Comparison of ENCODE assay signal across 34 cellular contexts in the genomic region with DNA sequence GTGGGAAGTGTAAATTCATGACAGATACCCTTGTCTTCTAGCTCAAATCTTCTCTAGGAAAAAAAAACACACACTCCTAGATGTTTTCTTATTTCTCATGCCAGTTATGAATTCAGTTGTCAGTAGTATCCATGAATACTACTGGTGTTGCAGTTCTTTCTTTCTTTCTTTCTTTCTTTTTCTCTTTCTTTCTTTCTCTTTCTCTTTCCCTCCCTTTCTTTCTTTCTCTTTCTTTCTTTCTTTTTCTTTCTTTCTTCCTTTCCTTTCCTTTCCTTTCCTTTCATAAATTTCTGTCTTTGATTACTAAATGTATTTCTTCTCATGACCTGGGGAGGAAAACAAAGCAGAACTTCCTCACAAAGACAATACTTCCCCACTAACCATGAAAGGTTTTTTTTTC.
"Had no signal": no experiment of that assay in that cellular context is flagged by ENCODE, and none has a peak within 500 bp of the region (broad histone marks: within the 10 kb centered on the region; RNA-seq: fewer than 3 reads in every experiment).

No MANE protein-coding gene starts in this region.

- H3K4me1 Mint-ChIP-seq: activated CD4-positive, alpha-beta T cell treated with anti-CD3 and anti-CD28 coated beads for 36 hours; activated CD4-positive, alpha-beta T cell treated with anti-CD3 and anti-CD28 coated beads, Interleukin-2, amount 10 ng/mL, durations not matched to agents 7 days and 5 days; activated CD8-positive, alpha-beta memory T cell treated with anti-CD3 and anti-CD28 coated beads, Interleukin-2, amount 10 ng/mL, durations not matched to agents 7 days and 5 days; activated naive CD4-positive, alpha-beta T cell treated with anti-CD3 and anti-CD28 coated beads, Interleukin-2, amount 10 ng/mL, durations not matched to agents 7 days and 5 days; activated naive CD8-positive, alpha-beta T cell treated with anti-CD3 and anti-CD28 coated beads for 36 hours had no signal

- H3K9me3 ChIP-seq: SJSA1, SK-N-SH had no signal

- DNase-seq: activated CD4-positive, alpha-beta memory T cell treated with anti-CD3 and anti-CD28 coated beads for 36 hours; activated CD4-positive, alpha-beta T cell treated with anti-CD3 and anti-CD28 coated beads for 36 hours; activated CD4-positive, alpha-beta T cell treated with anti-CD3 and anti-CD28 coated beads, Interleukin-2, amount 10 ng/mL, durations not matched to agents 7 days and 5 days; activated CD8-positive, alpha-beta memory T cell treated with anti-CD3 and anti-CD28 coated beads for 24 hours; activated CD8-positive, alpha-beta memory T cell treated with anti-CD3 and anti-CD28 coated beads, Interleukin-2, amount 10 ng/mL, durations not matched to agents 7 days and 5 days; activated CD8-positive, alpha-beta memory T cell treated with anti-CD3 and anti-CD28 coated beads, Interleukin-2, amount 50 U/mL, for 48 hours; activated effector memory CD4-positive, alpha-beta T cell treated with Interleukin-2 at 50 U/mL for 16 hours; activated naive CD4-positive, alpha-beta T cell treated with anti-CD3 and anti-CD28 coated beads, Interleukin-2, amount 10 ng/mL, durations not matched to agents 7 days and 5 days; activated naive CD8-positive, alpha-beta T cell treated with anti-CD3 and anti-CD28 coated beads for 36 hours; activated T-cell treated with anti-CD3 and anti-CD28 coated beads, Interleukin-2, amount 50 U/mL, for 48 hours; amniotic stem cell; aorta; brain microvascular endothelial cell; central memory CD4-positive, alpha-beta T cell; MM.1S; MV-4-11; NCI-H1092; NCI-H146; NCI-H187; NCI-H2029 treated with DMSO at 0.1 percent for 48 hours; NCI-H2107; NCI-H2171; NCI-H2227 treated with DMSO at 0.1 percent for 48 hours; NCI-H446; NCI-H510A treated with DMSO at 0.1 percent for 48 hours; NCI-H526 treated with DMSO at 0.1 percent for 48 hours; NCI-H82; SHP77 treated with DMSO at 0.1 percent for 48 hours; SK-N-SH had no signal

- H3K9me3 Mint-ChIP-seq: activated CD4-positive, alpha-beta T cell treated with anti-CD3 and anti-CD28 coated beads, Interleukin-2, amount 10 ng/mL, durations not matched to agents 7 days and 5 days had no signal

- ATAC-seq: activated CD4-positive, alpha-beta T cell treated with anti-CD3 and anti-CD28 coated beads for 36 hours; activated CD4-positive, CD25-positive, alpha-beta regulatory T cell treated with anti-CD3 and anti-CD28 coated beads, Interleukin-2, amount 50 U/mL, for 24 hours; activated CD8-positive, alpha-beta memory T cell treated with anti-CD3 and anti-CD28 coated beads, Interleukin-2, amount 10 ng/mL, durations not matched to agents 7 days and 5 days; Panc1 had no signal

- H3K9me2 ChIP-seq: SK-N-SH had no signal

- H3K4me2 ChIP-seq: SK-N-SH had no signal

- H3K27me3 ChIP-seq: brain microvascular endothelial cell, SJSA1 had no signal

- H3K27me3 Mint-ChIP-seq: activated CD4-positive, alpha-beta memory T cell treated with anti-CD3 and anti-CD28 coated beads for 36 hours; activated CD4-positive, alpha-beta T cell treated with anti-CD3 and anti-CD28 coated beads for 36 hours; activated CD4-positive, alpha-beta T cell treated with anti-CD3 and anti-CD28 coated beads, Interleukin-2, amount 10 ng/mL, durations not matched to agents 7 days and 5 days; activated CD8-positive, alpha-beta memory T cell treated with anti-CD3 and anti-CD28 coated beads, Interleukin-2, amount 10 ng/mL, durations not matched to agents 7 days and 5 days; activated naive CD4-positive, alpha-beta T cell treated with anti-CD3 and anti-CD28 coated beads, Interleukin-2, amount 10 ng/mL, durations not matched to agents 7 days and 5 days; activated naive CD8-positive, alpha-beta T cell treated with anti-CD3 and anti-CD28 coated beads for 36 hours had no signal

- H3K4me1 ChIP-seq: SJSA1 had no signal

- H3K9ac ChIP-seq: SK-N-SH had no signal

- H3K27ac ChIP-seq: brain microvascular endothelial cell, SJSA1 had no signal

- H3K36me3 Mint-ChIP-seq: activated CD4-positive, alpha-beta memory T cell treated with anti-CD3 and anti-CD28 coated beads for 36 hours; activated CD8-positive, alpha-beta memory T cell treated with anti-CD3 and anti-CD28 coated beads, Interleukin-2, amount 10 ng/mL, durations not matched to agents 7 days and 5 days; activated naive CD4-positive, alpha-beta T cell treated with anti-CD3 and anti-CD28 coated beads, Interleukin-2, amount 10 ng/mL, durations not matched to agents 7 days and 5 days; activated naive CD8-positive, alpha-beta T cell treated with anti-CD3 and anti-CD28 coated beads for 36 hours had no signal

- H3K27ac Mint-ChIP-seq: activated CD4-positive, alpha-beta memory T cell treated with anti-CD3 and anti-CD28 coated beads for 36 hours; activated CD4-positive, alpha-beta T cell treated with anti-CD3 and anti-CD28 coated beads for 36 hours; activated CD4-positive, alpha-beta T cell treated with anti-CD3 and anti-CD28 coated beads, Interleukin-2, amount 10 ng/mL, durations not matched to agents 7 days and 5 days; activated CD8-positive, alpha-beta memory T cell treated with anti-CD3 and anti-CD28 coated beads, Interleukin-2, amount 10 ng/mL, durations not matched to agents 7 days and 5 days; activated naive CD4-positive, alpha-beta T cell treated with anti-CD3 and anti-CD28 coated beads, Interleukin-2, amount 10 ng/mL, durations not matched to agents 7 days and 5 days; activated naive CD8-positive, alpha-beta T cell treated with anti-CD3 and anti-CD28 coated beads for 36 hours; T-helper 1 cell treated with Interleukin-12 subunit alpha and Interleukin-12 subunit beta and Interleukin-4 antibody, amounts not matched to agents 30 μg/mL and 1 μg/mL, for 36 hours; T-helper 2 cell treated with Interferon-gamma antibody and Interleukin-4, amounts not matched to agents 5 μg/mL and 100 μg/mL, for 36 hours had no signal

- H3K4me3 ChIP-seq: SJSA1 had no signal

- H3K36me3 ChIP-seq: brain microvascular endothelial cell, SJSA1 had no signal

- H3K4me3 Mint-ChIP-seq: activated CD4-positive, alpha-beta memory T cell treated with anti-CD3 and anti-CD28 coated beads for 36 hours; activated CD4-positive, alpha-beta T cell treated with anti-CD3 and anti-CD28 coated beads for 36 hours; activated CD4-positive, alpha-beta T cell treated with anti-CD3 and anti-CD28 coated beads, Interleukin-2, amount 10 ng/mL, durations not matched to agents 7 days and 5 days; activated CD8-positive, alpha-beta memory T cell treated with anti-CD3 and anti-CD28 coated beads, Interleukin-2, amount 10 ng/mL, durations not matched to agents 7 days and 5 days; activated naive CD4-positive, alpha-beta T cell treated with anti-CD3 and anti-CD28 coated beads, Interleukin-2, amount 10 ng/mL, durations not matched to agents 7 days and 5 days; activated naive CD8-positive, alpha-beta T cell treated with anti-CD3 and anti-CD28 coated beads for 36 hours; T-helper 1 cell treated with Interleukin-12 subunit alpha and Interleukin-12 subunit beta and Interleukin-4 antibody, amounts not matched to agents 30 μg/mL and 1 μg/mL, for 36 hours; T-helper 2 cell treated with Interferon-gamma antibody and Interleukin-4, amounts not matched to agents 5 μg/mL and 100 μg/mL, for 36 hours had no signal
